8 cellular contexts compared by ENCODE assay signal in genomic region chr20:7926767-7927166, GRCh38. TPM values are rescaled to one million over a fixed set of nuclear protein-coding genes. Genes with fewer than 3 reads are reported as not detected.
DNase-seq lines count a peak whose midpoint lies in the region; ATAC-seq and TF ChIP-seq lines count a peak whose summit lies in the region.

No MANE protein-coding gene starts in this region.

- H3K9me2 ChIP-seq in SK-N-SH = no peaks in the 10 kb centered on the region

- H3K79me2 ChIP-seq in SK-N-SH (ENCODE audit: insufficient read depth) = no peaks in the 10 kb centered on the region

- H4K20me1 ChIP-seq in SK-N-SH (ENCODE audit: insufficient read depth) = no peaks in the 10 kb centered on the region

- H3K27ac ChIP-seq in SK-N-SH (ENCODE audit: low read depth in 2 of 2, low read length in 1 of 2) = no peak overlapping the region

- TF ChIP-seq RAD21 in SK-N-SH (IDR thresholded peaks at IDR 0.05; ENCODE audit: low read length) = peak; percentile 72

- no peak overlapping the region for H3K4me2 ChIP-seq in SK-N-SH

- ATAC-seq in SK-N-SH treated with all-trans-retinoic acid at 6 μM for 48 hours = no peak
- no peak for ATAC-seq in GM18873 (IDR thresholded peaks at IDR 0.05; ENCODE audit: low FRiP score, unreplicated experiment)

- H3K9me3 ChIP-seq in SK-N-SH = no peaks in the 10 kb centered on the region

- TF ChIP-seq EP300 in SK-N-SH (IDR thresholded peaks at IDR 0.05; ENCODE audit: borderline replicate concordance in 1 of 2, low read depth in 1 of 2, low read length in 1 of 2) = no peak

- 0 out of 2 replicates have a peak, but pooled peaks cover 9% of the 10 kb centered on the region for H3K27me3 ChIP-seq in SK-N-SH (ENCODE audit: insufficient read depth)

- POLR2A ChIA-PET in SK-N-SH (lab: Yijun Ruan, JAX) = no interaction called here

- WGBS in SK-N-SH (ENCODE audit: low lambda C conversion rate) = 18% methylated on average over 1 of the region's 1 CpG

- H3F3A ChIP-seq in SK-N-SH (replicated peaks; ENCODE audit: insufficient read depth) = no peaks in the 10 kb centered on the region

- H3K9ac ChIP-seq in SK-N-SH = no peak overlapping the region

- H3K36me3 ChIP-seq in SK-N-SH (replicated peaks in 1 of 2; ENCODE audit: control insufficient read depth in 1 of 2, insufficient read depth in 2 of 2, low read length in 1 of 2) = no peaks in the 10 kb centered on the region

- H3K4me1 ChIP-seq in SK-N-SH (ENCODE audit: control insufficient read depth in 1 of 2, insufficient read depth in 2 of 2, low read depth in 1 of 2, low read length in 1 of 2) = peaks cover 0 to 11% of the 10 kb centered on the region in 2 experiments; a peak in 1 of 4 replicates

- no peak overlapping the region for H2AFZ ChIP-seq in SK-N-SH (ENCODE audit: low read depth)

- CTCF ChIA-PET in SK-N-SH (lab: Yijun Ruan, JAX) = interaction anchor here (0.6 to 2.6 kb wide), 6 partner anchors 10 to 795 kb away, joined by 3 to 12 read pairs (median 4); no protein-coding TSS in a partner anchor

- DNase-seq in SK-N-SH = peak; percentile 10
- peak; percentile 53 for DNase-seq in OCI-M1 (lab: John Stamatoyannopoulos, UW)
- DNase-seq in fibroblast of gingiva (ENCODE audit: low read depth) = peak; percentile 45
- peak; percentile 53 for DNase-seq in superior temporal gyrus (ENCODE audit: extremely low spot score)
- DNase-seq in cerebellum (ENCODE audit: low spot score) = no peak
- DNase-seq in NOMO-1 (lab: John Stamatoyannopoulos, UW; ENCODE audit: unreplicated experiment in 2 of 2) = no peak

- no peak overlapping the region for H3K4me3 ChIP-seq in SK-N-SH (ENCODE audit: low read depth in 2 of 2, low read length in 1 of 2)

- TF ChIP-seq CTCF in SK-N-SH (IDR thresholded peaks at IDR 0.05) = peak; percentile 80

TF ChIP-seq in SK-N-SH, 30 proteins besides CTCF, POLR2A, EP300 and RAD21:
- TF ChIP-seq RCOR1 (IDR thresholded peaks at IDR 0.05; ENCODE audit: low read length) = no peak
- 0 out of 2 replicates have a peak, but pooled peaks have one; percentile 18 for TF ChIP-seq SMC3 (IDR thresholded peaks at IDR 0.05; ENCODE audit: low read depth, low read length)
- no peak for TF ChIP-seq IRF3 (IDR thresholded peaks at IDR 0.05; ENCODE audit: low read depth, low read length)

TF ChIP-seq in SK-N-SH treated with all-trans-retinoic acid at 6 μM for 48 hours, 23 proteins besides CTCF, POLR2A, EP300 and RAD21:
- TF ChIP-seq ZNF8 (CRISPR knock-in tag; IDR thresholded peaks at IDR 0.05) (no peak), CSRNP3 (CRISPR knock-in tag; IDR thresholded peaks at IDR 0.05) (no peak), BACH2 (CRISPR knock-in tag; IDR thresholded peaks at IDR 0.05; ENCODE audit: borderline replicate concordance) (no peak), PPARA (CRISPR knock-in tag; IDR thresholded peaks at IDR 0.05; ENCODE audit: borderline replicate concordance) (no peak), TOX (CRISPR knock-in tag; IDR thresholded peaks at IDR 0.05; ENCODE audit: borderline replicate concordance) (no peak), RARB (CRISPR knock-in tag; IDR thresholded peaks at IDR 0.05) (no peak), ARNTL (CRISPR knock-in tag; IDR thresholded peaks at IDR 0.05; ENCODE audit: borderline replicate concordance, low read depth) (no peak), GLIS3 (CRISPR knock-in tag; IDR thresholded peaks at IDR 0.05) (no peak)
- TF ChIP-seq, protein P1, sequence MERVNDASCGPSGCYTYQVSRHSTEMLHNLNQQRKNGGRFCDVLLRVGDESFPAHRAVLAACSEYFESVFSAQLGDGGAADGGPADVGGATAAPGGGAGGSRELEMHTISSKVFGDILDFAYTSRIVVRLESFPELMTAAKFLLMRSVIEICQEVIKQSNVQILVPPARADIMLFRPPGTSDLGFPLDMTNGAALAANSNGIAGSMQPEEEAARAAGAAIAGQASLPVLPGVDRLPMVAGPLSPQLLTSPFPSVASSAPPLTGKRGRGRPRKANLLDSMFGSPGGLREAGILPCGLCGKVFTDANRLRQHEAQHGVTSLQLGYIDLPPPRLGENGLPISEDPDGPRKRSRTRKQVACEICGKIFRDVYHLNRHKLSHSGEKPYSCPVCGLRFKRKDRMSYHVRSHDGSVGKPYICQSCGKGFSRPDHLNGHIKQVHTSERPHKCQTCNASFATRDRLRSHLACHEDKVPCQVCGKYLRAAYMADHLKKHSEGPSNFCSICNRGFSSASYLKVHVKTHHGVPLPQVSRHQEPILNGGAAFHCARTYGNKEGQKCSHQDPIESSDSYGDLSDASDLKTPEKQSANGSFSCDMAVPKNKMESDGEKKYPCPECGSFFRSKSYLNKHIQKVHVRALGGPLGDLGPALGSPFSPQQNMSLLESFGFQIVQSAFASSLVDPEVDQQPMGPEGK (CRISPR knock-in tag; IDR thresholded peaks at IDR 0.05; ENCODE audit: borderline replicate concordance) = no peak
- TF ChIP-seq, protein P2, sequence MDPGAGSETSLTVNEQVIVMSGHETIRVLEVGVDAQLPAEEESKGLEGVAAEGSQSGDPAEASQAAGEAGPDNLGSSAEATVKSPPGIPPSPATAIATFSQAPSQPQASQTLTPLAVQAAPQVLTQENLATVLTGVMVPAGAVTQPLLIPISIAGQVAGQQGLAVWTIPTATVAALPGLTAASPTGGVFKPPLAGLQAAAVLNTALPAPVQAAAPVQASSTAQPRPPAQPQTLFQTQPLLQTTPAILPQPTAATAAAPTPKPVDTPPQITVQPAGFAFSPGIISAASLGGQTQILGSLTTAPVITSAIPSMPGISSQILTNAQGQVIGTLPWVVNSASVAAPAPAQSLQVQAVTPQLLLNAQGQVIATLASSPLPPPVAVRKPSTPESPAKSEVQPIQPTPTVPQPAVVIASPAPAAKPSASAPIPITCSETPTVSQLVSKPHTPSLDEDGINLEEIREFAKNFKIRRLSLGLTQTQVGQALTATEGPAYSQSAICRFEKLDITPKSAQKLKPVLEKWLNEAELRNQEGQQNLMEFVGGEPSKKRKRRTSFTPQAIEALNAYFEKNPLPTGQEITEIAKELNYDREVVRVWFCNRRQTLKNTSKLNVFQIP (CRISPR knock-in tag; IDR thresholded peaks at IDR 0.05; ENCODE audit: borderline replicate concordance, low read depth) = no peak
- TF ChIP-seq, protein P3, sequence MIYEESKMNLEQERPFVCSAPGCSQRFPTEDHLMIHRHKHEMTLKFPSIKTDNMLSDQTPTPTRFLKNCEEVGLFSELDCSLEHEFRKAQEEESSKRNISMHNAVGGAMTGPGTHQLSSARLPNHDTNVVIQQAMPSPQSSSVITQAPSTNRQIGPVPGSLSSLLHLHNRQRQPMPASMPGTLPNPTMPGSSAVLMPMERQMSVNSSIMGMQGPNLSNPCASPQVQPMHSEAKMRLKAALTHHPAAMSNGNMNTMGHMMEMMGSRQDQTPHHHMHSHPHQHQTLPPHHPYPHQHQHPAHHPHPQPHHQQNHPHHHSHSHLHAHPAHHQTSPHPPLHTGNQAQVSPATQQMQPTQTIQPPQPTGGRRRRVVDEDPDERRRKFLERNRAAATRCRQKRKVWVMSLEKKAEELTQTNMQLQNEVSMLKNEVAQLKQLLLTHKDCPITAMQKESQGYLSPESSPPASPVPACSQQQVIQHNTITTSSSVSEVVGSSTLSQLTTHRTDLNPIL (CRISPR knock-in tag; IDR thresholded peaks at IDR 0.05; ENCODE audit: low read depth) = no peak

RNA-seq across cellular contexts. Expression of gene HAO1, which starts 13.5 kb away (rescaled TPM):
- polyA plus RNA-seq in SK-N-SH (2012; rRNA removed) = not detected in 2 replicates
- not detected in 2 replicates for polyA plus RNA-seq in SK-N-SH (2012; cell fraction: cytosol; rRNA removed)
- not detected in 2 replicates for polyA plus RNA-seq in SK-N-SH (2012; cell fraction: nucleus; rRNA removed)
- total RNA-seq in cerebellum = not detected

Comparison
In these comparisons a context has a peak if more than half of its experiments do, and no peak if none do; other contexts are left out.
1. DNase-seq: peak in SK-N-SH (single experiment), OCI-M1 (single experiment), fibroblast of gingiva (single experiment) and superior temporal gyrus (single experiment); none in cerebellum (single experiment) and NOMO-1 (0 of 2).